ENCODE assay signal across 11 cellular contexts in the genomic region with DNA sequence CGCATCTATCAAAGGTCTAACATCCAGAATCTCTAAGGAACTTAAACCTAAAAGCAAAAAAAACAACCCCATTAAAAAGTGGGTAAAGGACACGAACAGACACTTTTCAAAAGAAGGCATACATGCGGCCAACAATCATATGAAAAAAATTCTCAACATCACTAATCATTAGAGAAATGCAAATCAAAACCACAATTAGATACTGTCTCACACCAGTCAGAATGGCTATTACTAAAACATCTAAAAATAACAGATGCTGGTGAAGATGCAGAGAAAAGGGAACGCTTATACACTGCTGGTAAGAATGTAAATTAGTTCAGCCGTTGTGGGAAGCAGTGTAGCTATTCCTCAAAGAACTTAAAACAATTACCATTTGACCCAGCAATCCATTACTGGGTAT. TPM values are rescaled to one million over a fixed set of nuclear protein-coding genes. Genes with fewer than 3 reads are reported as not detected.
DNase-seq lines count a peak whose midpoint lies in the region; ATAC-seq and TF ChIP-seq lines count a peak whose summit lies in the region.
"Had no signal": no experiment of that assay in that cellular context is flagged by ENCODE, and none has a peak within 500 bp of the region (broad histone marks: within the 10 kb centered on the region; RNA-seq: fewer than 3 reads in every experiment).

No MANE protein-coding gene starts in this region.

- H3K27ac ChIP-seq in GM23338 (ENCODE audit: low read depth) (no peak overlapping the region), suprapubic skin (no peak overlapping the region)

- DNase-seq in activated T-cell treated with anti-CD3 and anti-CD28 coated beads, Interleukin-2, amount 50 U/mL, for 72 hours = no peak
- DNase-seq in activated T-cell treated with anti-CD3 and anti-CD28 coated beads, Interleukin-2, amount 50 U/mL, for 1 hour = no peak
- no peak for DNase-seq in GM23338 (ENCODE audit: low spot score)
- DNase-seq in suprapubic skin (ENCODE audit: low spot score in 2 of 2) = no peak
- DNase-seq in SW480 (ENCODE audit: low spot score) = no peak
- no peak for DNase-seq in DMS 273 (lab: John Stamatoyannopoulos, UW; ENCODE audit: unreplicated experiment)
- DNase-seq: activated naive CD4-positive, alpha-beta T cell treated with anti-CD3 and anti-CD28 coated beads for 36 hours; mucosa of descending colon; NCI-H1048 had no signal

- no peak for TF ChIP-seq CTCF in GM23338 (conservative IDR thresholded peaks at IDR 0.05; ENCODE audit: low read depth in 2 of 2)
- no peak for TF ChIP-seq CTCF in suprapubic skin (IDR thresholded peaks at IDR 0.05)

- H3K4me2 ChIP-seq in GM23338 = no peak overlapping the region

- ATAC-seq in activated T-cell treated with anti-CD3 and anti-CD28 coated beads, Interleukin-2, amount 50 U/mL, for 72 hours (replicated peaks in 1 of 2) = no peak
- ATAC-seq in GM23338 (no peak), HG03378 (IDR thresholded peaks at IDR 0.05; ENCODE audit: unreplicated experiment) (peak; percentile 84)
- ATAC-seq in stimulated activated memory B cell treated with anti-CD40 and anti-IgM and Interleukin-4, amounts not matched to agents 10 μg/mL and 1 μg/mL and 100 μg/mL, for 72 hours = no peak
- ATAC-seq: mucosa of descending colon had no signal

- H3K4me1 ChIP-seq in GM23338 (ENCODE audit: insufficient read depth) = peaks cover 9% of the 10 kb centered on the region; the same call in 1 of the 2 replicates
- peaks cover 53% of the 10 kb centered on the region for H3K4me1 ChIP-seq in suprapubic skin

- no peaks in the 10 kb centered on the region for H3K9me3 ChIP-seq in suprapubic skin
- H3K9me3 ChIP-seq: mucosa of descending colon had no signal

- H3K4me3 Mint-ChIP-seq in activated T-cell treated with anti-CD3 and anti-CD28 coated beads, Interleukin-2, amount 50 U/mL, for 72 hours = no peak overlapping the region
- no peak overlapping the region for H3K4me3 Mint-ChIP-seq in GM23338
- H3K4me3 Mint-ChIP-seq in stimulated activated memory B cell treated with anti-CD40 and anti-IgM and Interleukin-4, amounts not matched to agents 10 μg/mL and 1 μg/mL and 100 μg/mL, for 72 hours = peak overlapping the region; percentile 2
- H3K4me3 Mint-ChIP-seq: activated naive CD4-positive, alpha-beta T cell treated with anti-CD3 and anti-CD28 coated beads for 36 hours had no signal

- no peaks in the 10 kb centered on the region for H3K27me3 Mint-ChIP-seq in activated T-cell treated with anti-CD3 and anti-CD28 coated beads, Interleukin-2, amount 50 U/mL, for 72 hours (ENCODE audit: low read depth)
- no peaks in the 10 kb centered on the region for H3K27me3 Mint-ChIP-seq in GM23338 (ENCODE audit: insufficient read depth, low read depth, poor library complexity)
- no peaks in the 10 kb centered on the region for H3K27me3 Mint-ChIP-seq in stimulated activated memory B cell treated with anti-CD40 and anti-IgM and Interleukin-4, amounts not matched to agents 10 μg/mL and 1 μg/mL and 100 μg/mL, for 72 hours

- no peak for TF ChIP-seq POLR2A in suprapubic skin (IDR thresholded peaks at IDR 0.05)

- H3K36me3 Mint-ChIP-seq in activated T-cell treated with anti-CD3 and anti-CD28 coated beads, Interleukin-2, amount 50 U/mL, for 72 hours (ENCODE audit: insufficient read depth in 2 of 2) = peaks cover 4 to 12% of the 10 kb centered on the region in 2 donors
- peaks cover 19% of the 10 kb centered on the region for H3K36me3 Mint-ChIP-seq in GM23338 (ENCODE audit: low read depth)
- H3K36me3 Mint-ChIP-seq in stimulated activated memory B cell treated with anti-CD40 and anti-IgM and Interleukin-4, amounts not matched to agents 10 μg/mL and 1 μg/mL and 100 μg/mL, for 72 hours = peaks cover 38% of the 10 kb centered on the region

- peaks cover 34% of the 10 kb centered on the region for H4K20me1 ChIP-seq in GM23338 (replicated peaks; ENCODE audit: insufficient read depth)

- peaks cover 100% of the 10 kb centered on the region for H3K79me2 ChIP-seq in GM23338 (replicated peaks; ENCODE audit: insufficient read depth)

- H3F3A ChIP-seq in GM23338 (replicated peaks; ENCODE audit: low read depth) = no peaks in the 10 kb centered on the region

- no peaks in the 10 kb centered on the region for H3K36me3 ChIP-seq in GM23338 (ENCODE audit: insufficient read depth)
- peaks cover 4% of the 10 kb centered on the region for H3K36me3 ChIP-seq in suprapubic skin

- H3K4me3 ChIP-seq in GM23338 = no peak overlapping the region
- no peak overlapping the region for H3K4me3 ChIP-seq in suprapubic skin
- H3K4me3 ChIP-seq: mucosa of descending colon had no signal

- peaks cover 37% of the 10 kb centered on the region for H3K4me1 Mint-ChIP-seq in activated T-cell treated with anti-CD3 and anti-CD28 coated beads, Interleukin-2, amount 50 U/mL, for 72 hours (ENCODE audit: low read depth)
- peaks cover 19% of the 10 kb centered on the region for H3K4me1 Mint-ChIP-seq in GM23338
- H3K4me1 Mint-ChIP-seq in stimulated activated memory B cell treated with anti-CD40 and anti-IgM and Interleukin-4, amounts not matched to agents 10 μg/mL and 1 μg/mL and 100 μg/mL, for 72 hours = peaks cover 67% of the 10 kb centered on the region

- no peaks in the 10 kb centered on the region for H3K9me2 ChIP-seq in GM23338 (ENCODE audit: insufficient read depth)

- no peaks in the 10 kb centered on the region for H3K27me3 ChIP-seq in GM23338 (ENCODE audit: insufficient read depth)
- no peaks in the 10 kb centered on the region for H3K27me3 ChIP-seq in suprapubic skin

- no peaks in the 10 kb centered on the region for H3K9me3 Mint-ChIP-seq in activated T-cell treated with anti-CD3 and anti-CD28 coated beads, Interleukin-2, amount 50 U/mL, for 72 hours
- no peaks in the 10 kb centered on the region for H3K9me3 Mint-ChIP-seq in GM23338
- H3K9me3 Mint-ChIP-seq in stimulated activated memory B cell treated with anti-CD40 and anti-IgM and Interleukin-4, amounts not matched to agents 10 μg/mL and 1 μg/mL and 100 μg/mL, for 72 hours = no peaks in the 10 kb centered on the region

- H2AFZ ChIP-seq in GM23338 = no peak overlapping the region

- TF ChIP-seq EP300 in suprapubic skin (IDR thresholded peaks at IDR 0.05) = no peak

- 78% methylated on average over 5 of the region's 5 CpGs for WGBS in suprapubic skin

- H3K27ac Mint-ChIP-seq in activated T-cell treated with anti-CD3 and anti-CD28 coated beads, Interleukin-2, amount 50 U/mL, for 72 hours = peak overlapping the region; percentile 26
- H3K27ac Mint-ChIP-seq in GM23338 = peak overlapping the region; percentile 14; the same call in 1 of the 2 replicates
- peak overlapping the region; percentile 75 for H3K27ac Mint-ChIP-seq in stimulated activated memory B cell treated with anti-CD40 and anti-IgM and Interleukin-4, amounts not matched to agents 10 μg/mL and 1 μg/mL and 100 μg/mL, for 72 hours
- H3K27ac Mint-ChIP-seq: activated naive CD4-positive, alpha-beta T cell treated with anti-CD3 and anti-CD28 coated beads for 36 hours had no signal

TF ChIP-seq in GM23338, 12 proteins besides CTCF, POLR2A, EP300 and RAD21 (continues in another document):
- TF ChIP-seq ZNF331 (CRISPR knock-in tag; IDR thresholded peaks at IDR 0.05; ENCODE audit: low read depth) (no peak), ZNF114 (CRISPR knock-in tag; IDR thresholded peaks at IDR 0.05) (no peak)
- TF ChIP-seq, protein P1, sequence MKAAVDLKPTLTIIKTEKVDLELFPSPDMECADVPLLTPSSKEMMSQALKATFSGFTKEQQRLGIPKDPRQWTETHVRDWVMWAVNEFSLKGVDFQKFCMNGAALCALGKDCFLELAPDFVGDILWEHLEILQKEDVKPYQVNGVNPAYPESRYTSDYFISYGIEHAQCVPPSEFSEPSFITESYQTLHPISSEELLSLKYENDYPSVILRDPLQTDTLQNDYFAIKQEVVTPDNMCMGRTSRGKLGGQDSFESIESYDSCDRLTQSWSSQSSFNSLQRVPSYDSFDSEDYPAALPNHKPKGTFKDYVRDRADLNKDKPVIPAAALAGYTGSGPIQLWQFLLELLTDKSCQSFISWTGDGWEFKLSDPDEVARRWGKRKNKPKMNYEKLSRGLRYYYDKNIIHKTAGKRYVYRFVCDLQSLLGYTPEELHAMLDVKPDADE (IDR thresholded peaks at IDR 0.05) = no peak

RNA-seq across cellular contexts. Expression of a gene that starts 38.0 kb away (rescaled TPM):
- total RNA-seq in activated T-cell treated with anti-CD3 and anti-CD28 coated beads, Interleukin-2, amount 50 U/mL, for 72 hours = 10 to 100 TPM; 81.1 to 83.8 TPM
- total RNA-seq in GM23338 (2014; rRNA removed; shearing (Covaris generic)) = 49.6 and 52.7 TPM in 2 replicates
- 7.9 and 9.0 TPM in 2 replicates for polyA plus RNA-seq in GM23338 (2016; fragmentation: Nextera tagmentation; extraction: Ambion mirVana)
- total RNA-seq in suprapubic skin = 10 to 100 TPM; 31.3 to 40.0 (median 36.2) TPM

RNA-seq across cellular contexts. Expression of a gene that starts 56.7 kb away (rescaled TPM):
- 10 to 100 TPM; 12.5 to 18.9 TPM for total RNA-seq in activated T-cell treated with anti-CD3 and anti-CD28 coated beads, Interleukin-2, amount 50 U/mL, for 72 hours
- 31.1 and 34.6 TPM in 2 replicates for total RNA-seq in GM23338 (2014; rRNA removed; shearing (Covaris generic))
- polyA plus RNA-seq in GM23338 (2016; fragmentation: Nextera tagmentation; extraction: Ambion mirVana) = 39.4 and 43.7 TPM in 2 replicates
- 10 to 100 TPM in 3 of 4 donors, 1 to 10 TPM in 1; 8.4 to 20.2 (median 15.5) TPM for total RNA-seq in suprapubic skin

Comparison
In these comparisons a context has a peak if more than half of its experiments do, and no peak if none do; other contexts are left out.
1. H3K27ac Mint-ChIP-seq: peak in every context shown above with its lines; median percentile 75 in stimulated activated memory B cell treated with anti-CD40 and anti-IgM and Interleukin-4, amounts not matched to agents 10 μg/mL and 1 μg/mL and 100 μg/mL, for 72 hours; 26 in activated T-cell treated with anti-CD3 and anti-CD28 coated beads, Interleukin-2, amount 50 U/mL, for 72 hours; 14 in GM23338.